In the genomic region with DNA sequence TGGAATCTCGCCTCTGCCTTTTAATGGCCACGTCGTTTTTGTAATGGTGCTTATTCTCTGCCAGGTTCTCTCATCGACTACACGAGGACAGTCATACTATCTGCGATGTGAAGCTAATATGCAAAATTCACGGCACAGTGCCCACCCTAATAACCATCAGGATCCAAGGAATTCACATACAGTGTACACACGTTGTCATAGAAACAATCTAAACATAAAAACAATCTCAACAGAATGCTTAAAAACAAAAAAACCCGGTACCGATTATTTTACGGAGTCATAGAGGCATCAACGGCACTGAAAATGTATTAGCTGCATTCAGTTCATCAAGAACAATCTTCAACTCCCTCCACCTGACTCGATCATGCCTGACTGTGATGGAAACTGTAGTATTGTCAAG, we compare ENCODE assay signal across 8 cellular contexts. TPM values are rescaled to one million over a fixed set of nuclear protein-coding genes. Genes with fewer than 3 reads are reported as not detected.
DNase-seq lines count a peak whose midpoint lies in the region; ATAC-seq lines count a peak whose summit lies in the region.

No MANE protein-coding gene starts in this region.

- peak overlapping the region; percentile 75; the same call in 1 of the 2 replicates for H3K4me3 ChIP-seq in iPS DF 6.9 (ENCODE audit: low read length)

- peak overlapping the region; percentile 100 for H3K27ac Mint-ChIP-seq in activated CD4-positive, alpha-beta T cell treated with anti-CD3 and anti-CD28 coated beads, Interleukin-2, amount 10 ng/mL, durations not matched to agents 24 days and 14 days
- peak overlapping the region; percentile 100 for H3K27ac Mint-ChIP-seq in activated naive CD8-positive, alpha-beta T cell
- H3K27ac Mint-ChIP-seq in stimulated activated effector memory CD8-positive, alpha-beta T cell treated with anti-CD3 and anti-CD28 coated beads, Interleukin-12 subunit alpha, Interleukin-12 subunit beta, amount 100 ng/mL, for 72 hours: peak overlapping the region; percentile 99

- peaks cover 16% of the 10 kb centered on the region for H3K27me3 Mint-ChIP-seq in activated CD4-positive, alpha-beta T cell treated with anti-CD3 and anti-CD28 coated beads, Interleukin-2, amount 10 ng/mL, durations not matched to agents 24 days and 14 days
- H3K27me3 Mint-ChIP-seq in activated naive CD8-positive, alpha-beta T cell: peaks cover 8% of the 10 kb centered on the region

- no peaks in the 10 kb centered on the region for H3K9me3 ChIP-seq in iPS DF 6.9 (ENCODE audit: control insufficient read depth, insufficient read depth, low read length)

- H3K4me3 Mint-ChIP-seq in activated CD4-positive, alpha-beta T cell treated with anti-CD3 and anti-CD28 coated beads, Interleukin-2, amount 10 ng/mL, durations not matched to agents 24 days and 14 days: peak overlapping the region; percentile 99
- H3K4me3 Mint-ChIP-seq in activated naive CD8-positive, alpha-beta T cell: peak overlapping the region; percentile 99
- H3K4me3 Mint-ChIP-seq in stimulated activated effector memory CD8-positive, alpha-beta T cell treated with anti-CD3 and anti-CD28 coated beads, Interleukin-12 subunit alpha, Interleukin-12 subunit beta, amount 100 ng/mL, for 72 hours: peak overlapping the region; percentile 88

- intact Hi-C loops in activated CD4-positive, alpha-beta T cell treated with anti-CD3 and anti-CD28 coated beads, Interleukin-2, amount 10 ng/mL, durations not matched to agents 24 days and 14 days (cut with micrococcal nuclease): loop anchor here (1.0 to 10.0 kb wide), 12 partner anchors 9 to 1669 kb away; partner anchors contain the start of genes BRAF, FMC1, HIPK2 and NDUFB2

- no peaks in the 10 kb centered on the region for H3K36me3 ChIP-seq in iPS DF 6.9 (ENCODE audit: control insufficient read depth, insufficient read depth, low read length)

- peaks cover 30% of the 10 kb centered on the region for H3K4me1 Mint-ChIP-seq in activated CD4-positive, alpha-beta T cell treated with anti-CD3 and anti-CD28 coated beads, Interleukin-2, amount 10 ng/mL, durations not matched to agents 24 days and 14 days
- H3K4me1 Mint-ChIP-seq in activated naive CD8-positive, alpha-beta T cell (ENCODE audit: low read depth): peaks cover 38% of the 10 kb centered on the region
- peaks cover 33% of the 10 kb centered on the region for H3K4me1 Mint-ChIP-seq in stimulated activated effector memory CD8-positive, alpha-beta T cell treated with anti-CD3 and anti-CD28 coated beads, Interleukin-12 subunit alpha, Interleukin-12 subunit beta, amount 100 ng/mL, for 72 hours

- H3K9me3 Mint-ChIP-seq in activated CD4-positive, alpha-beta T cell treated with anti-CD3 and anti-CD28 coated beads, Interleukin-2, amount 10 ng/mL, durations not matched to agents 24 days and 14 days: peaks cover 7% of the 10 kb centered on the region
- no peaks in the 10 kb centered on the region for H3K9me3 Mint-ChIP-seq in activated naive CD8-positive, alpha-beta T cell (ENCODE audit: low read depth)
- H3K9me3 Mint-ChIP-seq in stimulated activated effector memory CD8-positive, alpha-beta T cell treated with anti-CD3 and anti-CD28 coated beads, Interleukin-12 subunit alpha, Interleukin-12 subunit beta, amount 100 ng/mL, for 72 hours: peaks cover 3% of the 10 kb centered on the region

- peak; percentile 61 for DNase-seq in activated CD4-positive, alpha-beta T cell treated with anti-CD3 and anti-CD28 coated beads, Interleukin-2, amount 10 ng/mL, durations not matched to agents 24 days and 14 days
- DNase-seq in activated CD4-positive, alpha-beta T cell treated with anti-CD3 and anti-CD28 coated beads for 1 hour: no peak
- DNase-seq in iPS DF 6.9 (ENCODE audit: low read depth, low spot score): no peak
- DNase-seq in stimulated activated effector memory CD8-positive, alpha-beta T cell treated with anti-CD3 and anti-CD28 coated beads, Interleukin-12 subunit alpha, Interleukin-12 subunit beta, amount 100 ng/mL, for 72 hours (ENCODE audit: low spot score in 2 of 2): no peak
- no peak for DNase-seq in NCI-H2196 (lab: John Stamatoyannopoulos, UW; ENCODE audit: unreplicated experiment)
- no peak for DNase-seq in effector CD4-positive, alpha-beta T cell

- H3K4me1 ChIP-seq in iPS DF 6.9 (ENCODE audit: control insufficient read depth, insufficient read depth, low read length): no peaks in the 10 kb centered on the region

- WGBS in iPS DF 6.9 (ENCODE audit: insufficient coverage, insufficient read length): no CpG with 5 or more reads among the region's 13 CpGs

- peak; percentile 8 for ATAC-seq in HG03280 (IDR thresholded peaks at IDR 0.05; ENCODE audit: unreplicated experiment)
- ATAC-seq in stimulated activated effector memory CD8-positive, alpha-beta T cell treated with anti-CD3 and anti-CD28 coated beads, Interleukin-12 subunit alpha, Interleukin-12 subunit beta, amount 100 ng/mL, for 72 hours: no peak

- H3K27ac ChIP-seq in iPS DF 6.9 (ENCODE audit: low read length): no peak overlapping the region

- no peaks in the 10 kb centered on the region for H3K27me3 ChIP-seq in iPS DF 6.9 (ENCODE audit: control insufficient read depth, insufficient read depth, low read length)

- peaks cover 9% of the 10 kb centered on the region for H3K36me3 Mint-ChIP-seq in activated CD4-positive, alpha-beta T cell treated with anti-CD3 and anti-CD28 coated beads, Interleukin-2, amount 10 ng/mL, durations not matched to agents 24 days and 14 days (ENCODE audit: low read depth)
- peaks cover 6% of the 10 kb centered on the region for H3K36me3 Mint-ChIP-seq in activated naive CD8-positive, alpha-beta T cell
- H3K36me3 Mint-ChIP-seq in stimulated activated effector memory CD8-positive, alpha-beta T cell treated with anti-CD3 and anti-CD28 coated beads, Interleukin-12 subunit alpha, Interleukin-12 subunit beta, amount 100 ng/mL, for 72 hours: peaks cover 44% of the 10 kb centered on the region

RNA-seq across cellular contexts. Expression of gene MRPS33, which starts 0.7 kb away (rescaled TPM):
- total RNA-seq in activated CD4-positive, alpha-beta T cell treated with anti-CD3 and anti-CD28 coated beads, Interleukin-2, amount 10 ng/mL, durations not matched to agents 24 days and 14 days: 73.0 and 74.2 TPM in 2 replicates

RNA-seq across cellular contexts. Expression of gene TMEM178B, which starts 59.8 kb away (rescaled TPM):
- total RNA-seq in activated CD4-positive, alpha-beta T cell treated with anti-CD3 and anti-CD28 coated beads, Interleukin-2, amount 10 ng/mL, durations not matched to agents 24 days and 14 days: 0.52 and 0.68 TPM in 2 replicates
